In the genomic region with DNA sequence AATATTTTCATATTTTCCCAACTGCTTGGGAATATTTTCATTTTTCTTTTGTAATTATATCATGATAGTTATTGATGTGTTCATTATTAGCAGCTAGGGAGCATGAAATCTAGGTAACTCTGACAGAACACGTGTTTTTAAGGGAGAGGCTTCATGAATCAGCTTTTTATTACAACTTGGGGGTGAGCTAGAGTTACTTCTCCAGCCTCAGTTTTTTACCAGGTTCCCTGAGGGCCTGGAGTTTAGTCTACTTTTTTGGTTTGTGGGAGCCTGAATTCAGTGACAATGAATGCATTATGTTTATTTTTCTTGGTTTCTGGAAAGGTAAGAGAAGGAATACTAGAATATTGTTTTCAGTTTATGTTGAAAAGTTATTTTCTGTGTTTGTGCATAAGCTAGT, we compare ENCODE assay signal across 16 cellular contexts. TPM values are rescaled to one million over a fixed set of nuclear protein-coding genes. Genes with fewer than 3 reads are reported as not detected.
DNase-seq lines count a peak whose midpoint lies in the region; ATAC-seq, FAIRE-seq and TF ChIP-seq lines count a peak whose summit lies in the region.
"Had no signal": no experiment of that assay in that cellular context is flagged by ENCODE, and none has a peak within 500 bp of the region (broad histone marks: within the 10 kb centered on the region; RNA-seq: fewer than 3 reads in every experiment).

No MANE protein-coding gene starts in this region.

- peaks cover 53% of the 10 kb centered on the region for H3K4me1 Mint-ChIP-seq in HFFc6 (ENCODE audit: low read depth)
- peaks cover 27% of the 10 kb centered on the region for H3K4me1 Mint-ChIP-seq in dendritic cell treated with granulocyte-macrophage colony-stimulating factor and Interleukin-4, amounts not matched to agents 40 ng/mL and 50 ng/mL, for 4 days (ENCODE audit: low read depth)

- H3K79me2 ChIP-seq in osteoblast (ENCODE audit: insufficient read depth, low read length) (peaks cover 56% of the 10 kb centered on the region), HepG2 (ENCODE audit: insufficient read depth, low read length) (peaks cover 13% of the 10 kb centered on the region)

- POLR2A ChIA-PET in HepG2 (lab: Yijun Ruan, JAX): no interaction called here

- H4K20me1 ChIP-seq in osteoblast (ENCODE audit: insufficient read depth, low read length): no peaks in the 10 kb centered on the region
- no peaks in the 10 kb centered on the region for H4K20me1 ChIP-seq in HepG2 (ENCODE audit: insufficient read depth, low read length)

- H3K27ac Mint-ChIP-seq in HFFc6: peak overlapping the region; percentile 34
- peak overlapping the region; percentile 53 for H3K27ac Mint-ChIP-seq in dendritic cell treated with granulocyte-macrophage colony-stimulating factor and Interleukin-4, amounts not matched to agents 40 ng/mL and 50 ng/mL, for 4 days

- 95% methylated on average over 1 of the region's 1 CpG for WGBS in HepG2 (ENCODE audit: low lambda C conversion rate)

- H3K4me1 ChIP-seq in osteoblast (ENCODE audit: insufficient read depth, low read length) (peaks cover 19% of the 10 kb centered on the region), HepG2 (ENCODE audit: insufficient read depth, low read length) (no peaks in the 10 kb centered on the region; the same call in 1 of the 2 replicates)

- H3K9me3 Mint-ChIP-seq in HFFc6: peaks cover 9% of the 10 kb centered on the region
- peaks cover 6% of the 10 kb centered on the region for H3K9me3 Mint-ChIP-seq in dendritic cell treated with granulocyte-macrophage colony-stimulating factor and Interleukin-4, amounts not matched to agents 40 ng/mL and 50 ng/mL, for 4 days

- no peak overlapping the region for H3K4me3 Mint-ChIP-seq in HFFc6
- no peak overlapping the region for H3K4me3 Mint-ChIP-seq in dendritic cell treated with granulocyte-macrophage colony-stimulating factor and Interleukin-4, amounts not matched to agents 40 ng/mL and 50 ng/mL, for 4 days

- H3K36me3 ChIP-seq in osteoblast (ENCODE audit: insufficient read depth, low read length) (peaks cover 17% of the 10 kb centered on the region), HepG2 (replicated peaks in 1 of 2; ENCODE audit: control insufficient read depth in 1 of 2, insufficient read depth in 2 of 2, low read length in 2 of 2) (peaks cover 3 to 13% of the 10 kb centered on the region in 2 experiments; a peak in 4 of 5 replicates)

- no peaks in the 10 kb centered on the region for H3K27me3 ChIP-seq in osteoblast (ENCODE audit: insufficient read depth, low read length)
- no peaks in the 10 kb centered on the region for H3K27me3 ChIP-seq in HepG2 (ENCODE audit: control insufficient read depth in 1 of 2, insufficient read depth in 2 of 2, low read length in 2 of 2)
- H3K27me3 ChIP-seq: BE2C had no signal

- TF ChIP-seq CTCF in HFFc6 (IDR thresholded peaks at IDR 0.05) (no peak), osteoblast (IDR thresholded peaks at IDR 0.05; ENCODE audit: extremely low read depth, low read depth, low read length) (no peak), HepG2 (CRISPR knock-in tag; IDR thresholded peaks at IDR 0.05) (no peak)

- no TSS peak for BruUV-seq in HepG2 (replicated peaks; lab: Mats Ljungman, UMichigan)

- H3K36me3 Mint-ChIP-seq in HFFc6 (ENCODE audit: low read depth): peaks cover 23% of the 10 kb centered on the region
- H3K36me3 Mint-ChIP-seq in dendritic cell treated with granulocyte-macrophage colony-stimulating factor and Interleukin-4, amounts not matched to agents 40 ng/mL and 50 ng/mL, for 4 days (ENCODE audit: low read depth): peaks cover 59% of the 10 kb centered on the region

- ATAC-seq in HepG2 (no peak), HG03135 (IDR thresholded peaks at IDR 0.05; ENCODE audit: unreplicated experiment) (no peak)
- ATAC-seq: SK-N-SH treated with all-trans-retinoic acid at 6 μM for 48 hours had no signal

- no peak for TF ChIP-seq RAD21 in HepG2 (CRISPR knock-in tag; IDR thresholded peaks at IDR 0.05)

- no peak overlapping the region for H3K4me2 ChIP-seq in osteoblast (ENCODE audit: insufficient read depth, low read length)
- H3K4me2 ChIP-seq in HepG2 (ENCODE audit: low read depth, low read length): no peak overlapping the region
- H3K4me2 ChIP-seq: PC-9 had no signal

- CTCF ChIA-PET in HepG2 (lab: Yijun Ruan, JAX; ENCODE audit: low intra/inter-chr PET ratio, low total read pairs): no interaction called here

- H3K4me3 ChIP-seq in osteoblast (ENCODE audit: insufficient read depth, low read length) (no peak overlapping the region), HepG2 (replicated peaks in 1 of 3; ENCODE audit: insufficient read depth in 1 of 3, low read depth in 2 of 3, low read length in 3 of 3) (no peak overlapping the region)
- H3K4me3 ChIP-seq: PC-9 had no signal

- TF ChIP-seq EP300 in HepG2 (IDR thresholded peaks at IDR 0.05; ENCODE audit: low read depth in 2 of 2, low read length in 2 of 2) (no peak), HepG2 (CRISPR knock-in tag; IDR thresholded peaks at IDR 0.05; ENCODE audit: borderline replicate concordance) (no peak)

- H3K27ac ChIP-seq in osteoblast (ENCODE audit: low read depth, low read length) (peak overlapping the region; percentile 5), HepG2 (ENCODE audit: extremely low read length, insufficient read depth, low read length) (no peak overlapping the region)
- H3K27ac ChIP-seq: PC-9 had no signal

- H2AFZ ChIP-seq in osteoblast (ENCODE audit: low read length) (no peak overlapping the region), HepG2 (ENCODE audit: low read length) (no peak overlapping the region)
- H2AFZ ChIP-seq: PC-9 had no signal

- DNase-seq in ELR (ENCODE audit: low read depth) (peak; percentile 35), HFFc6 (no peak), osteoblast (ENCODE audit: insufficient read length, low spot score, missing footprints) (peak; percentile 58), HepG2 (ENCODE audit: low spot score) (no peak), NCI-H128 (lab: John Stamatoyannopoulos, UW; ENCODE audit: unreplicated experiment) (no peak)
- DNase-seq: BE2C, NCI-H1105, NCI-H187 treated with DMSO at 0.1 percent for 48 hours, NCI-H446, NCI-H748 treated with DMSO at 0.1 percent for 48 hours, PC-9, Right ventricle myocardium superior had no signal

- H3K9me3 ChIP-seq in osteoblast (ENCODE audit: low read depth, low read length) (no peaks in the 10 kb centered on the region), HepG2 (ENCODE audit: low read length) (no peaks in the 10 kb centered on the region)
- H3K9me3 ChIP-seq: BE2C had no signal

- intact Hi-C loops in dendritic cell treated with granulocyte-macrophage colony-stimulating factor and Interleukin-4, amounts not matched to agents 40 ng/mL and 50 ng/mL, for 4 days (cut with micrococcal nuclease): no loop called here
- intact Hi-C loops in HepG2 (cut with micrococcal nuclease; ENCODE audit: unreplicated experiment): no loop called here

- no peak for FAIRE-seq in HepG2 (lab: Jason Lieb, UNC)
- FAIRE-seq: HTR-8/SVneo had no signal

- no peak overlapping the region for H3K9ac ChIP-seq in HepG2 (ENCODE audit: insufficient read depth, low read depth, low read length)

- H3K27me3 Mint-ChIP-seq in HFFc6 (ENCODE audit: insufficient read depth): no peaks in the 10 kb centered on the region; the same call in 1 of the 2 replicates
- no peaks in the 10 kb centered on the region for H3K27me3 Mint-ChIP-seq in dendritic cell treated with granulocyte-macrophage colony-stimulating factor and Interleukin-4, amounts not matched to agents 40 ng/mL and 50 ng/mL, for 4 days

- no peak for TF ChIP-seq POLR2A in HepG2 (IDR thresholded peaks at IDR 0.05; ENCODE audit: insufficient read depth in 1 of 2, low read depth in 2 of 2, low read length in 2 of 2)

- in situ Hi-C loops in HepG2 (cut with HindIII; ENCODE audit: extremely low pct_ligation_motif_present, low pct_unique_long_range_greater_than_20kb): no loop called here

RNA-seq across cellular contexts. Expression of a gene that starts 18.0 kb away (rescaled TPM):
- 10 to 100 TPM; 14.3 to 30.1 (median 25.5) TPM for total RNA-seq in HFFc6 (2021; fragmentation: NEBNext Ultra II Directional; extraction: Animal tissue kit (Norgen Biotek cat#: 25700))
- 44.2 TPM in 2 replicates for total RNA-seq in osteoblast
- total RNA-seq in HepG2 (2016; rRNA removed; fragmentation: Illumina TruSeq; extraction: Trizol): 46.0 and 51.2 TPM in 2 replicates
- total RNA-seq in HepG2 (2016; cell fraction: cytosol; rRNA removed; fragmentation: Illumina TruSeq; extraction: Trizol; ENCODE audit: low read depth): 139 and 176 TPM in 2 replicates
- total RNA-seq in HepG2 (2016; cell fraction: insoluble cytoplasmic fraction; rRNA removed; fragmentation: Illumina TruSeq; extraction: Trizol): 49.6 and 52.0 TPM in 2 replicates
- total RNA-seq in HepG2 (2016; cell fraction: membrane; rRNA removed; fragmentation: Illumina TruSeq; extraction: Trizol): 123 and 139 TPM in 2 replicates
- 44.1 and 50.2 TPM in 2 replicates for total RNA-seq in HepG2 (2016; cell fraction: nucleus; rRNA removed; fragmentation: Illumina TruSeq; extraction: Trizol)
- 19.6 and 24.5 TPM in 2 replicates for polyA plus RNA-seq in HepG2 (2011; rRNA removed)
- polyA plus RNA-seq in HepG2 (2011; cell fraction: cytosol; rRNA removed): 9.0 and 11.6 TPM in 2 replicates
- polyA plus RNA-seq in HepG2 (2011; cell fraction: nucleus; rRNA removed): 38.8 and 42.4 TPM in 2 replicates
- 23.4 and 23.6 TPM in 2 replicates for polyA plus RNA-seq in HepG2 (2012)
- 7.2 and 7.4 TPM in 2 replicates for polyA plus RNA-seq in HepG2 (2016; cell fraction: cytosol; fragmentation: Illumina TruSeq; extraction: Trizol; ENCODE audit: low read depth)
- 43.9 and 45.3 TPM in 2 replicates for polyA plus RNA-seq in HepG2 (2016; cell fraction: insoluble cytoplasmic fraction; fragmentation: Illumina TruSeq; extraction: Trizol; ENCODE audit: low read depth)
- polyA plus RNA-seq in HepG2 (2016; cell fraction: membrane; fragmentation: Illumina TruSeq; extraction: Trizol; ENCODE audit: low read depth): 24.2 and 27.5 TPM in 2 replicates
- 72.5 and 83.7 TPM in 2 replicates for polyA plus RNA-seq in HepG2 (2016; cell fraction: nucleus; fragmentation: Illumina TruSeq; extraction: Trizol; ENCODE audit: insufficient read depth, low read depth)
- polyA minus RNA-seq in HepG2 (2011; rRNA and poly(A)+ RNA removed; ENCODE audit: low replicate concordance): 18.6 and 50.1 TPM in 2 replicates
- polyA minus RNA-seq in HepG2 (2011; cell fraction: cytosol; rRNA and poly(A)+ RNA removed): 28.5 and 29.1 TPM in 2 replicates
- 33.7 and 45.5 TPM in 2 replicates for polyA minus RNA-seq in HepG2 (2011; cell fraction: nucleus; rRNA and poly(A)+ RNA removed)

Comparison
In these comparisons a context has a peak if more than half of its experiments do, and no peak if none do; other contexts are left out.
1. DNase-seq: peak in ELR (single experiment) and osteoblast (single experiment); none in HFFc6 (single experiment), HepG2 (single experiment) and NCI-H128 (single experiment).